ENCODE assay signal across 8 cellular contexts in the genomic region with DNA sequence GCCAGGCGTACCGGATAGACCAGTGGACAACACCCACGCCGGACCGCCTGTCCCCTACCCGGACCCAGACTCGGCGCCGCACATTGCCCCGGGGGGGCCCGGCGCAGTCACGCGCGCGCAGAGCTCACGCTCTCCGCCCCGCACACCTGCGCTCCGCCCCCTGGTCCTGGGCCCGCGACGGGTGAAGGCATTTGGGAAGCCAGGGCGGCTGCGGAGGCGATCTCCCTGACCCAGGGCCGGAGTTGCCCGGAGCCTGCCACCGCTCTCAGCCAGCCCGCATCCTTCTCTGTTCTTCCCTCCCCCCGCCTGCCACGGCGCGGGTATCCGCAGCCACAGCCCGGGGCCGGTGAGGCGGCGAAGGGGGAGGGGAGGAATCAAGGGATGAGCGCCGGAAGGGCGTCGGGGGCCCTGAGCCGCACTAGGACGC. TPM values are rescaled to one million over a fixed set of nuclear protein-coding genes. Genes with fewer than 3 reads are reported as not detected.
DNase-seq lines count a peak whose midpoint lies in the region; ATAC-seq and TF ChIP-seq lines count a peak whose summit lies in the region.

No MANE protein-coding gene starts in this region.

- WGBS in upper lobe of left lung, 2 donors, result 0 to 3% methylated on average over 10 to 13 of the region's 46 CpGs

- no peak for TF ChIP-seq CTCF in epithelial cell of esophagus (IDR thresholded peaks at IDR 0.05; ENCODE audit: insufficient read depth, low read depth, low read length, missing control alignments)
- TF ChIP-seq CTCF in nephron progenitor cell (IDR thresholded peaks at IDR 0.05), result no peak
- TF ChIP-seq CTCF in upper lobe of left lung (IDR thresholded peaks at IDR 0.05), result no peak

- H3K36me3 ChIP-seq in upper lobe of left lung, result peaks cover 0 to 9% (median 7%) of the 10 kb centered on the region in 4 donors

- H3K9me3 Mint-ChIP-seq in nephron progenitor cell, result no peaks in the 10 kb centered on the region

- no peak for TF ChIP-seq POLR2A in upper lobe of left lung (IDR thresholded peaks at IDR 0.05)

- no peaks in the 10 kb centered on the region for H3K27me3 ChIP-seq in upper lobe of left lung

- peaks cover 18% of the 10 kb centered on the region for H3K36me3 Mint-ChIP-seq in nephron progenitor cell (ENCODE audit: low read depth)

- H3K4me1 Mint-ChIP-seq in nephron progenitor cell, result peaks cover 38% of the 10 kb centered on the region

- DNase-seq in CD1c-positive myeloid dendritic cell (ENCODE audit: extremely low spot score) (peak; percentile 27), epithelial cell of esophagus (ENCODE audit: low read depth) (peak; percentile 36), nephron progenitor cell (peak; percentile 48), upper lobe of left lung (peak; percentile 35 to 91), putamen (ENCODE audit: low spot score) (no peak)
- DNase-seq in Jurkat, Clone E6-1 (ENCODE audit: low read depth, low spot score), result no peak
- peak in 2 of 3 experiments; percentile 20 to 37 for DNase-seq in activated CD8-positive, alpha-beta memory T cell treated with anti-CD3 and anti-CD28 coated beads for 48 hours (ENCODE audit: low read depth in 2 of 3, low spot score in 2 of 3)

- H3K4me3 Mint-ChIP-seq in nephron progenitor cell, result peak overlapping the region; percentile 96

- H3K27ac Mint-ChIP-seq in nephron progenitor cell, result no peak overlapping the region

- no peak for TF ChIP-seq EP300 in upper lobe of left lung (IDR thresholded peaks at IDR 0.05)

- H3K9me3 ChIP-seq in upper lobe of left lung, result no peaks in the 10 kb centered on the region

- H3K4me3 ChIP-seq in Jurkat, Clone E6-1 (ENCODE audit: low read length), result peak overlapping the region; percentile 96
- H3K4me3 ChIP-seq in epithelial cell of esophagus (ENCODE audit: low read length) (peak overlapping the region; percentile 91), upper lobe of left lung (peak overlapping the region; percentile 70 to 91 (median 78))

- H3K4me1 ChIP-seq in upper lobe of left lung, result peaks cover 28 to 44% (median 33%) of the 10 kb centered on the region in 4 donors

- peaks cover 19% of the 10 kb centered on the region for H3K27me3 Mint-ChIP-seq in nephron progenitor cell (ENCODE audit: low read depth, poor library complexity)

- ATAC-seq in GM21390 (IDR thresholded peaks at IDR 0.05; ENCODE audit: unreplicated experiment) (peak; percentile 20), upper lobe of left lung (ENCODE audit: low FRiP score in 2 of 2) (peak; percentile 43 to 46)

- H3K27ac ChIP-seq in upper lobe of left lung, result peak overlapping the region; percentile 59 to 88 (median 80)

RNA-seq across cellular contexts. Expression of gene RELL2, which starts 0.5 kb away (rescaled TPM):
- polyA plus RNA-seq in Jurkat, Clone E6-1 (2012; ENCODE audit: insufficient read depth, insufficient read length), result 52.0 TPM
- 1 to 10 TPM; 2.6 to 9.4 (median 6.5) TPM for total RNA-seq in upper lobe of left lung

RNA-seq across cellular contexts. Expression of gene HDAC3, which starts 0.6 kb away (rescaled TPM):
- polyA plus RNA-seq in Jurkat, Clone E6-1 (2012; ENCODE audit: insufficient read depth, insufficient read length), result 140 TPM
- total RNA-seq in upper lobe of left lung, result 10 to 100 TPM; 37.2 to 76.5 (median 47.6) TPM

RNA-seq across cellular contexts. Expression of gene FCHSD1, which starts 13.9 kb away (rescaled TPM):
- polyA plus RNA-seq in Jurkat, Clone E6-1 (2012; ENCODE audit: insufficient read depth, insufficient read length), result 0.90 TPM
- total RNA-seq in upper lobe of left lung, result 100 to 1,000 TPM in 1 of 6 donors, 10 to 100 TPM in 5; 10.2 to 106 (median 32.7) TPM

RNA-seq across cellular contexts. Expression of gene DIAPH1, which starts 18.5 kb away (rescaled TPM):
- polyA plus RNA-seq in Jurkat, Clone E6-1 (2012; ENCODE audit: insufficient read depth, insufficient read length), result 268 TPM
- total RNA-seq in upper lobe of left lung, result 100 to 1,000 TPM in 5 of 6 donors, 10 to 100 TPM in 1; 96.4 to 175 (median 133) TPM

RNA-seq across cellular contexts. Expression of gene ARAP3, which starts 44.8 kb away (rescaled TPM):
- polyA plus RNA-seq in Jurkat, Clone E6-1 (2012; ENCODE audit: insufficient read depth, insufficient read length), result not detected
- 10 to 100 TPM; 10.1 to 43.0 (median 27.7) TPM for total RNA-seq in upper lobe of left lung

Comparison
In these comparisons a context has a peak if more than half of its experiments do, and no peak if none do; other contexts are left out.
1. DNase-seq: peak in CD1c-positive myeloid dendritic cell (single experiment), activated CD8-positive, alpha-beta memory T cell treated with anti-CD3 and anti-CD28 coated beads for 48 hours (2 of 3), epithelial cell of esophagus (single experiment), nephron progenitor cell (single experiment) and upper lobe of left lung (2 of 2); none in Jurkat, Clone E6-1 (single experiment) and putamen (single experiment).
2. Peak in every context shown above with its lines, with median percentiles within 50 percentile points of each other: H3K4me3 ChIP-seq.